8 cellular contexts compared by ENCODE assay signal in genomic region chr2:25294573-25295462, GRCh38. TPM values are rescaled to one million over a fixed set of nuclear protein-coding genes. Genes with fewer than 3 reads are reported as not detected.
DNase-seq lines count a peak whose midpoint lies in the region; ATAC-seq and TF ChIP-seq lines count a peak whose summit lies in the region.

No MANE protein-coding gene starts in this region.

- H3K4me1 ChIP-seq in OCI-LY3 (ENCODE audit: low read length) = peaks cover 17% of the 10 kb centered on the region

- H3K36me3 ChIP-seq in OCI-LY3 (replicated peaks; ENCODE audit: low read depth, low read length) = peaks cover under 1% of the 10 kb centered on the region

- H3K4me3 ChIP-seq in OCI-LY3 (ENCODE audit: low read length) = peak overlapping the region; percentile 64

- peaks cover 14% of the 10 kb centered on the region for H3K27me3 ChIP-seq in OCI-LY3 (ENCODE audit: low read depth, low read length)

- no peak for TF ChIP-seq CTCF in OCI-LY3 (IDR thresholded peaks at IDR 0.05; ENCODE audit: low read depth, low read length)

- no peaks in the 10 kb centered on the region for H3K9me3 ChIP-seq in OCI-LY3 (ENCODE audit: insufficient read depth, low read length)

- peak; percentile 65 for DNase-seq in 8988T
- DNase-seq in activated effector memory CD4-positive, alpha-beta T cell treated with Interleukin-2 at 50 U/mL for 16 hours = peak; percentile 77
- peak; percentile 80 for DNase-seq in globus pallidus (ENCODE audit: low spot score)
- peak; percentile 94 for DNase-seq in posterior vena cava (ENCODE audit: low spot score)
- DNase-seq in NCI-H446 treated with DMSO at 0.1 percent for 48 hours (lab: John Stamatoyannopoulos, UW) = no peak

- H4K20me1 ChIP-seq in OCI-LY3 (ENCODE audit: insufficient read depth, low read length) = peaks cover 6% of the 10 kb centered on the region; the same call in 1 of the 2 replicates

- ATAC-seq in GM18858 (IDR thresholded peaks at IDR 0.05; ENCODE audit: unreplicated experiment) (peak; percentile 59), HG03045 (IDR thresholded peaks at IDR 0.05; ENCODE audit: unreplicated experiment) (peak; percentile 82)

- H3K79me2 ChIP-seq in OCI-LY3 (ENCODE audit: low read length) = no peaks in the 10 kb centered on the region

- H3K4me2 ChIP-seq in OCI-LY3 (ENCODE audit: low read length) = peak overlapping the region; percentile 71

- peak overlapping the region; percentile 59 for H2AFZ ChIP-seq in OCI-LY3 (ENCODE audit: low read depth, low read length)

- no peak overlapping the region for H3K27ac ChIP-seq in OCI-LY3 (ENCODE audit: low read length)

- H3K9ac ChIP-seq in OCI-LY3 (ENCODE audit: low read length) = peak overlapping the region; percentile 41; the same call in 1 of the 2 replicates

- intact Hi-C loops in posterior vena cava (cut with DNase I) = no loop called here

RNA-seq across cellular contexts. Expression of gene DNMT3A, which starts 46.9 kb away (rescaled TPM):
- total RNA-seq in posterior vena cava = 10 to 100 TPM; 25.9 to 26.3 TPM
